ENCODE assay signal across 9 cellular contexts in genomic region chr1:164692420-164692819, GRCh38.
"Had no signal": no experiment of that assay in that cellular context is flagged by ENCODE, and none has a peak within 500 bp of the region (broad histone marks: within the 10 kb centered on the region; RNA-seq: fewer than 3 reads in every experiment).

No MANE protein-coding gene starts in this region.

- H3K27ac Mint-ChIP-seq: HFFc6, IgD-negative memory B cell had no signal

- H3K4me1 Mint-ChIP-seq: IgD-negative memory B cell had no signal

- DNase-seq: GM23248, GOT3, H7, HFFc6, KG1 had no signal

- H3K4me3 Mint-ChIP-seq: HFFc6, IgD-negative memory B cell had no signal

- H3K27me3 Mint-ChIP-seq: IgD-negative memory B cell had no signal

- H3K36me3 Mint-ChIP-seq: IgD-negative memory B cell had no signal

- ATAC-seq: HCT116, HepG2 had no signal

- H3K9me3 Mint-ChIP-seq: HFFc6, IgD-negative memory B cell had no signal

- H3K9me3 ChIP-seq: HAP-1 had no signal
